9 cellular contexts compared by ENCODE assay signal in the genomic region with DNA sequence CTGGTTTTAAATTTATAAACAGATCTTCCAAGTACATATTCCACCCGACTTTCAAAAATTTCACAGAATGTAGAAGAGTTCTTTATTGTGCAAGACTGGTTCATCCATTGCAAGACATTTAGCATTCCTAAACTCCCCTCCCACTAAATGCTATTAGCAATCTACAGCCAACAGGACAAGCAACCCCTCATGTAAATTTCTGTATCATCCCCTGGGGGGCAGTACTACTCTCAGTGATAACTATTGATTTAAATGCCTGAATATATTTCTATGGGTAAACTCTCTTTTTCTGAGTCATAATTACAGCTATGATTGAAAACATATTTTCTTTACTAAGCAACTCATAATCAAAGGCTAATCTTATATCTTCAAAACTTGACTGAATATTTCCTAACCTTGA. TPM values are rescaled to one million over a fixed set of nuclear protein-coding genes. Genes with fewer than 3 reads are reported as not detected.
DNase-seq lines count a peak whose midpoint lies in the region; ATAC-seq and TF ChIP-seq lines count a peak whose summit lies in the region.
"Had no signal": no experiment of that assay in that cellular context is flagged by ENCODE, and none has a peak within 500 bp of the region (broad histone marks: within the 10 kb centered on the region; RNA-seq: fewer than 3 reads in every experiment).

No MANE protein-coding gene starts in this region.

- ATAC-seq in activated B cell treated with CpG ODN at 0.5 μM for 24 hours (ENCODE audit: low read depth): peak; percentile 42
- no peak for ATAC-seq in lung (ENCODE audit: insufficient read depth, low FRiP score)
- ATAC-seq in HG03469 (IDR thresholded peaks at IDR 0.05; ENCODE audit: unreplicated experiment): no peak
- ATAC-seq in HG03520 (IDR thresholded peaks at IDR 0.05; ENCODE audit: unreplicated experiment): no peak
- ATAC-seq in naive thymus-derived CD4-positive, alpha-beta T cell: no peak
- ATAC-seq: natural killer cell had no signal

- no peaks in the 10 kb centered on the region for H3K27me3 Mint-ChIP-seq in activated B cell treated with CpG ODN at 0.5 μM for 24 hours
- H3K27me3 Mint-ChIP-seq in naive thymus-derived CD4-positive, alpha-beta T cell: no peaks in the 10 kb centered on the region

- H3F3A ChIP-seq in DOHH2 (ENCODE audit: control insufficient read depth, insufficient read depth): peaks cover 16% of the 10 kb centered on the region

- no peaks in the 10 kb centered on the region for H3K9me3 Mint-ChIP-seq in activated B cell treated with CpG ODN at 0.5 μM for 24 hours
- H3K9me3 Mint-ChIP-seq in naive thymus-derived CD4-positive, alpha-beta T cell: no peaks in the 10 kb centered on the region
- H3K9me3 Mint-ChIP-seq: natural killer cell had no signal

- intact Hi-C loops in activated B cell treated with CpG ODN at 0.5 μM for 24 hours (cut with micrococcal nuclease): loop anchor here (1.0 to 5.0 kb wide), 4 partner anchors 114 to 375 kb away; no protein-coding TSS in a partner anchor
- intact Hi-C loops in naive thymus-derived CD4-positive, alpha-beta T cell (cut with micrococcal nuclease): loop anchor here in 1 of 2 donors (10.0 kb wide), 1 partner anchor 211 kb away; no protein-coding TSS in a partner anchor

- no peaks in the 10 kb centered on the region for H4K20me1 ChIP-seq in DOHH2 (ENCODE audit: control insufficient read depth, insufficient read depth, low read depth, low read length)

- no peak overlapping the region for H3K4me2 ChIP-seq in DOHH2 (ENCODE audit: low read length)

- peaks cover 12% of the 10 kb centered on the region for H3K4me1 Mint-ChIP-seq in activated B cell treated with CpG ODN at 0.5 μM for 24 hours
- no peaks in the 10 kb centered on the region for H3K4me1 Mint-ChIP-seq in naive thymus-derived CD4-positive, alpha-beta T cell
- H3K4me1 Mint-ChIP-seq: natural killer cell had no signal

- H3K4me3 Mint-ChIP-seq in activated B cell treated with CpG ODN at 0.5 μM for 24 hours: no peak overlapping the region
- no peak overlapping the region for H3K4me3 Mint-ChIP-seq in naive thymus-derived CD4-positive, alpha-beta T cell
- H3K4me3 Mint-ChIP-seq: natural killer cell had no signal

- H3K36me3 Mint-ChIP-seq in activated B cell treated with CpG ODN at 0.5 μM for 24 hours (ENCODE audit: low read depth): peaks cover 43% of the 10 kb centered on the region
- H3K36me3 Mint-ChIP-seq in naive thymus-derived CD4-positive, alpha-beta T cell: peaks cover 0 to 25% (median 10%) of the 10 kb centered on the region in 5 donors
- H3K36me3 Mint-ChIP-seq: natural killer cell had no signal

- H3K36me3 ChIP-seq in DOHH2 (ENCODE audit: control insufficient read depth, low read length) (peaks cover 68% of the 10 kb centered on the region), lung (ENCODE audit: control insufficient read depth in 2 of 2, insufficient read depth in 2 of 2, low read length in 2 of 2) (no peaks in the 10 kb centered on the region)
- H3K36me3 ChIP-seq in naive thymus-derived CD4-positive, alpha-beta T cell (ENCODE audit: control insufficient read depth in 2 of 3, insufficient read depth in 3 of 3, low read length in 3 of 3): no peaks in the 10 kb centered on the region

- TF ChIP-seq CTCF in DOHH2 (IDR thresholded peaks at IDR 0.05; ENCODE audit: low read depth, low read length, poor library complexity, severe bottlenecking) (peak; percentile 58), activated B cell treated with CpG ODN at 0.5 μM for 24 hours (IDR thresholded peaks at IDR 0.05) (no peak), lung (IDR thresholded peaks at IDR 0.05; ENCODE audit: control extremely low read depth, extremely low read depth) (peak; percentile 1)

- no peak overlapping the region for H3K4me3 ChIP-seq in DOHH2 (ENCODE audit: low read length)
- no peak overlapping the region for H3K4me3 ChIP-seq in lung
- H3K4me3 ChIP-seq in naive thymus-derived CD4-positive, alpha-beta T cell (ENCODE audit: low read length): no peak overlapping the region

- DNase-seq in HT-29 (ENCODE audit: low spot score) (peak; percentile 85), activated B cell treated with CpG ODN at 0.5 μM for 24 hours (no peak), lung (ENCODE audit: low spot score) (no peak), NCI-H1694 (lab: John Stamatoyannopoulos, UW) (no peak)
- DNase-seq in naive thymus-derived CD4-positive, alpha-beta T cell: no peak
- DNase-seq: natural killer cell had no signal

- POLR2A ChIA-PET in activated B cell treated with CpG ODN at 0.5 μM for 24 hours (lab: Charles Lee): interaction anchor here (0.6 kb wide), 1 partner anchor 223 kb away, joined by 3 read pairs; a partner anchor contains a TSS
- POLR2A ChIA-PET in naive thymus-derived CD4-positive, alpha-beta T cell (lab: Charles Lee): no interaction called here

- H3K79me2 ChIP-seq in DOHH2 (ENCODE audit: control insufficient read depth, low read length): peaks cover 31% of the 10 kb centered on the region

- H3K9me3 ChIP-seq in DOHH2 (ENCODE audit: control insufficient read depth, insufficient read depth, low read length) (no peaks in the 10 kb centered on the region), lung (ENCODE audit: control insufficient read depth in 2 of 2, insufficient read depth in 1 of 2, low read length in 1 of 2) (no peaks in the 10 kb centered on the region)
- H3K9me3 ChIP-seq in naive thymus-derived CD4-positive, alpha-beta T cell (ENCODE audit: control insufficient read depth in 2 of 3, low read length in 3 of 3): no peaks in the 10 kb centered on the region

- CTCF ChIA-PET in activated B cell treated with CpG ODN at 0.5 μM for 24 hours (lab: Charles Lee): interaction anchor here (0.7 to 1.4 kb wide), 9 partner anchors 9 to 416 kb away, joined by 3 to 13 read pairs (median 3); no protein-coding TSS in a partner anchor
- CTCF ChIA-PET in naive thymus-derived CD4-positive, alpha-beta T cell (lab: Charles Lee): no interaction called here

- 42 to 55% methylated on average over 1 of the region's 1 CpG for WGBS in lung, 2 donors

- H3K4me1 ChIP-seq in DOHH2 (ENCODE audit: control insufficient read depth, low read length) (peaks cover 13% of the 10 kb centered on the region), lung (ENCODE audit: control insufficient read depth in 2 of 2, insufficient read depth in 2 of 2, low read length in 2 of 2) (no peaks in the 10 kb centered on the region)
- H3K4me1 ChIP-seq in naive thymus-derived CD4-positive, alpha-beta T cell (ENCODE audit: control insufficient read depth in 2 of 2, insufficient read depth in 2 of 2, low read length in 2 of 2): no peaks in the 10 kb centered on the region

- H3K27me3 ChIP-seq in DOHH2 (ENCODE audit: control insufficient read depth, low read length): no peaks in the 10 kb centered on the region
- no peaks in the 10 kb centered on the region for H3K27me3 ChIP-seq in lung (ENCODE audit: control insufficient read depth, insufficient read depth)
- no peaks in the 10 kb centered on the region for H3K27me3 ChIP-seq in naive thymus-derived CD4-positive, alpha-beta T cell (ENCODE audit: control insufficient read depth in 2 of 2, insufficient read depth in 2 of 2, low read length in 2 of 2)

- H3K27ac ChIP-seq in DOHH2 (ENCODE audit: low read depth, low read length) (no peak overlapping the region), lung (ENCODE audit: low read depth in 1 of 2, low read length in 1 of 2) (no peak overlapping the region)
- no peak overlapping the region for H3K27ac ChIP-seq in naive thymus-derived CD4-positive, alpha-beta T cell (ENCODE audit: low read depth, low read length)

- H3K9me2 ChIP-seq in DOHH2 (replicated peaks; ENCODE audit: control insufficient read depth, low read length): no peaks in the 10 kb centered on the region

- H3K27ac Mint-ChIP-seq in activated B cell treated with CpG ODN at 0.5 μM for 24 hours: no peak overlapping the region
- H3K27ac Mint-ChIP-seq in naive thymus-derived CD4-positive, alpha-beta T cell: no peak overlapping the region
- H3K27ac Mint-ChIP-seq: natural killer cell had no signal

RNA-seq across cellular contexts. Expression of a gene that starts 10.7 kb away (rescaled TPM):
- 0.28 and 2.3 TPM in 2 replicates for total RNA-seq in HT-29 (2014; rRNA removed; shearing (Covaris generic))
- total RNA-seq in activated B cell treated with CpG ODN at 0.5 μM for 24 hours (8.5 and 16.0 TPM in 2 replicates), lung (10 to 100 TPM; 44.6 to 48.2 TPM)
- 10 to 100 TPM in 1 of 2 donors, 1 to 10 TPM in 1; 8.5 to 13.6 TPM for polyA plus RNA-seq in lung
- total RNA-seq in naive thymus-derived CD4-positive, alpha-beta T cell: 1 to 10 TPM; 1.6 to 6.8 (median 3.8) TPM
- under 1 TPM in 1 of 2 donors, not detected in 1; 0.46 TPM for polyA plus RNA-seq in naive thymus-derived CD4-positive, alpha-beta T cell

RNA-seq across cellular contexts. Expression of a gene that starts 48.5 kb away (rescaled TPM):
- total RNA-seq in HT-29 (2014; rRNA removed; shearing (Covaris generic)): 0.86 and 1.3 TPM in 2 replicates
- total RNA-seq in activated B cell treated with CpG ODN at 0.5 μM for 24 hours (43.3 and 47.7 TPM in 2 replicates), lung (10 to 100 TPM in 1 of 2 donors, 1 to 10 TPM in 1; 7.8 to 16.5 TPM)
- polyA plus RNA-seq in lung: 10 to 100 TPM in 1 of 2 donors, 1 to 10 TPM in 1; 4.8 to 11.7 TPM
- total RNA-seq in naive thymus-derived CD4-positive, alpha-beta T cell: 10 to 100 TPM in 2 of 5 experiments, 1 to 10 TPM in 3; 6.4 to 16.1 (median 7.5) TPM
- 10 to 100 TPM; 13.6 to 16.6 TPM for polyA plus RNA-seq in naive thymus-derived CD4-positive, alpha-beta T cell

RNA-seq across cellular contexts. Expression of a gene that starts 48.6 kb away (rescaled TPM):
- total RNA-seq in HT-29 (2014; rRNA removed; shearing (Covaris generic)): 15.0 and 17.0 TPM in 2 replicates
- 40.1 and 52.4 TPM in 2 replicates for total RNA-seq in activated B cell treated with CpG ODN at 0.5 μM for 24 hours
- 10 to 100 TPM; 18.2 to 30.7 TPM for total RNA-seq in lung
- 10 to 100 TPM; 11.7 to 12.0 TPM for polyA plus RNA-seq in lung
- 10 to 100 TPM; 32.6 to 45.6 (median 35.8) TPM for total RNA-seq in naive thymus-derived CD4-positive, alpha-beta T cell
- polyA plus RNA-seq in naive thymus-derived CD4-positive, alpha-beta T cell: 10 to 100 TPM; 20.3 to 21.5 TPM
